19 cellular contexts compared by ENCODE assay signal in the genomic region with DNA sequence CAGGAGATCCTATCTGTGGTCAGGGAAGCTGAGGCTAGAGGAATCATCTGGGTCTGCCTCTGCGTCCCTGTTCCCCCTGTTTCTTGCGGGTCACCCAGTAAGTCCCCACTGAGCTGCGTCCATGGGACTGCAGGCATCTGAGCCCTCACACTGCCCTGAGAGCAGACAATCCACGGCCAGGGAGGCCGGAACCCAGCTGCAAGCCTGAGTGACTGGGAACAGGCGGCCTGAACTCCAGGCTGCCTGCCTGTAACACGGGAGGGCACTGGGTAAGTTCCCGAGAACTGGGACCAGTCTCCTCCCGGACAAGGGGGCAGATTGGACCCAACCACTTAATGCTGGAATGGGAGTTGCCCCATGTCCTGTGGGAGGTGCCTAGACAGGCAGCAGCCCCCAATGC.
DNase-seq lines count a peak whose midpoint lies in the region; ATAC-seq and TF ChIP-seq lines count a peak whose summit lies in the region.
"Had no signal": no experiment of that assay in that cellular context is flagged by ENCODE, and none has a peak within 500 bp of the region (broad histone marks: within the 10 kb centered on the region; RNA-seq: fewer than 3 reads in every experiment).

No MANE protein-coding gene starts in this region.

- POLR2A ChIA-PET in CD4-positive, alpha-beta T cell (lab: Charles Lee), result no interaction called here

- no peak overlapping the region for H2AK5ac ChIP-seq in neuronal stem cell (ENCODE audit: low read depth, low read length)

- no peaks in the 10 kb centered on the region for H3K4me1 Mint-ChIP-seq in CD4-positive, alpha-beta T cell (ENCODE audit: low read depth)
- H3K4me1 Mint-ChIP-seq: B cell had no signal

- TF ChIP-seq CTCF in ascending aorta (IDR thresholded peaks at IDR 0.05) (no peak), lower leg skin (IDR thresholded peaks at IDR 0.05) (no peak)
- TF ChIP-seq CTCF in CD4-positive, alpha-beta T cell (IDR thresholded peaks at IDR 0.05), result no peak

- no peaks in the 10 kb centered on the region for H3K27me3 ChIP-seq in ascending aorta
- H3K27me3 ChIP-seq in neuronal stem cell (ENCODE audit: control insufficient read depth in 3 of 3, insufficient read depth in 3 of 3, low read depth in 1 of 3, low read length in 3 of 3), result peaks cover 0 to 2% (median 0%) of the 10 kb centered on the region in 3 experiments
- H3K27me3 ChIP-seq in aorta (ENCODE audit: control insufficient read depth in 1 of 2, insufficient read depth in 2 of 2, low read length in 1 of 2), result no peaks in the 10 kb centered on the region
- no peaks in the 10 kb centered on the region for H3K27me3 ChIP-seq in CD4-positive, alpha-beta T cell (ENCODE audit: control insufficient read depth, insufficient read depth, low read length)

- H2BK120ac ChIP-seq in neuronal stem cell (ENCODE audit: low read depth, low read length), result no peak overlapping the region

- peak; percentile 0 for DNase-seq in activated naive CD4-positive, alpha-beta T cell treated with anti-CD3 and anti-CD28 coated beads, Interleukin-2, amount 50 U/mL, for 16 hours
- DNase-seq in activated naive CD4-positive, alpha-beta T cell treated with Interleukin-2 at 50 U/mL for 16 hours, result no peak
- DNase-seq in ascending aorta (ENCODE audit: low spot score in 2 of 2), result no peak
- DNase-seq in neuronal stem cell (ENCODE audit: low spot score), result no peak
- peak; percentile 34 to 48 for DNase-seq in aorta
- no peak for DNase-seq in lower leg skin (ENCODE audit: low spot score in 2 of 2)
- no peak for DNase-seq in A172 (ENCODE audit: low spot score)
- no peak for DNase-seq in CD4-positive, alpha-beta T cell
- DNase-seq: CD8-positive, alpha-beta T cell; DMS 273 treated with DMSO at 0.1 percent for 48 hours; DMS53; DND-41; EL; GOT3 had no signal

- no peak overlapping the region for H2BK12ac ChIP-seq in neuronal stem cell (ENCODE audit: low read length)

- H3K4me3 ChIP-seq in ascending aorta (peak overlapping the region in 1 of 2 donors; percentile 21), neuronal stem cell (ENCODE audit: low read length in 2 of 2) (no peak overlapping the region), aorta (ENCODE audit: low read length in 2 of 2) (no peak overlapping the region), lower leg skin (ENCODE audit: low read depth, poor library complexity, severe bottlenecking) (no peak overlapping the region)
- H3K4me3 ChIP-seq: GM12878, HAP-1 had no signal

- intact Hi-C loops in ascending aorta (cut with DNase I) (loop anchor here (5.0 kb wide), 1 partner anchor 523 kb away; no protein-coding TSS in a partner anchor), aorta (cut with DNase I) (no loop called here), lower leg skin (cut with DNase I; ENCODE audit: low total_unique reads) (no loop called here)
- intact Hi-C loops in CD4-positive, alpha-beta T cell (cut with DNase I, micrococcal nuclease), result no loop called here

- H3K14ac ChIP-seq in neuronal stem cell (ENCODE audit: low read length), result no peak overlapping the region

- H3K4me1 ChIP-seq in ascending aorta (peaks cover 7 to 17% of the 10 kb centered on the region in 2 donors), neuronal stem cell (ENCODE audit: control insufficient read depth in 2 of 2, insufficient read depth in 1 of 2, low read depth in 1 of 2, low read length in 2 of 2) (peaks cover 3 to 4% of the 10 kb centered on the region in 2 donors), aorta (ENCODE audit: control insufficient read depth in 1 of 2, insufficient read depth in 2 of 2, low read length in 2 of 2) (no peaks in the 10 kb centered on the region)
- H3K4me1 ChIP-seq: HAP-1 had no signal

- no peak for ATAC-seq in aorta (ENCODE audit: low FRiP score)
- no peak for ATAC-seq in CD4-positive, alpha-beta T cell (ENCODE audit: poor library complexity)
- ATAC-seq: CD8-positive, alpha-beta T cell; GM12878 had no signal

- H2BK15ac ChIP-seq in neuronal stem cell (ENCODE audit: low read length), result peak overlapping the region; percentile 15

- no peak overlapping the region for H4K91ac ChIP-seq in neuronal stem cell (ENCODE audit: low read depth, low read length, poor library complexity)

- no CpG with 5 or more reads among the region's 9 CpGs for WGBS in neuronal stem cell (ENCODE audit: extremely low coverage in 2 of 2, insufficient read length in 2 of 2, insufficient replicate concordance in 1 of 2), 2 donors
- WGBS in aorta, 2 donors, result 36 to 42% methylated on average over 8 to 9 of the region's 9 CpGs
- 69 to 81% methylated on average over 4 to 9 of the region's 9 CpGs for WGBS in lower leg skin, 2 donors

- no peak overlapping the region for H4K8ac ChIP-seq in neuronal stem cell (ENCODE audit: low read depth, low read length)

- no peak overlapping the region for H2BK5ac ChIP-seq in neuronal stem cell (ENCODE audit: low read length)

- no peaks in the 10 kb centered on the region for H3K9me3 Mint-ChIP-seq in CD4-positive, alpha-beta T cell
- H3K9me3 Mint-ChIP-seq: CD8-positive, alpha-beta T cell had no signal

- no peak overlapping the region for H3K23ac ChIP-seq in neuronal stem cell (ENCODE audit: low read depth, low read length, poor library complexity)

- H3K18ac ChIP-seq in neuronal stem cell (ENCODE audit: low read length), result peak overlapping the region; percentile 81

- no peak overlapping the region for H3K4me3 Mint-ChIP-seq in CD4-positive, alpha-beta T cell
- H3K4me3 Mint-ChIP-seq: B cell; CD8-positive, alpha-beta T cell had no signal

- peak overlapping the region; percentile 38 to 59 for H3K27ac ChIP-seq in ascending aorta
- no peak overlapping the region for H3K27ac ChIP-seq in neuronal stem cell (replicated peaks; ENCODE audit: low read length)
- no peak overlapping the region for H3K27ac ChIP-seq in aorta (ENCODE audit: low read depth in 1 of 2, low read length in 2 of 2)
- no peak overlapping the region for H3K27ac ChIP-seq in CD4-positive, alpha-beta T cell (ENCODE audit: low read depth, low read length)
- H3K27ac ChIP-seq: 22Rv1, C4-2B had no signal

- H2AFZ ChIP-seq in neuronal stem cell (ENCODE audit: low read length), result no peak overlapping the region

- H3K27me3 Mint-ChIP-seq in CD4-positive, alpha-beta T cell, result peaks cover 15% of the 10 kb centered on the region

- CTCF ChIA-PET in CD4-positive, alpha-beta T cell (lab: Charles Lee), result no interaction called here

- H3K27ac Mint-ChIP-seq in CD4-positive, alpha-beta T cell, result no peak overlapping the region
- H3K27ac Mint-ChIP-seq: B cell; CD8-positive, alpha-beta T cell had no signal

- no peak for TF ChIP-seq POLR2A in lower leg skin (IDR thresholded peaks at IDR 0.05)

- no peak overlapping the region for H3K9ac ChIP-seq in neuronal stem cell (ENCODE audit: low read depth, low read length, poor library complexity)

- no peak overlapping the region for H3K4me2 ChIP-seq in neuronal stem cell (ENCODE audit: insufficient read depth, low read length, poor library complexity, severe bottlenecking)

- H3K36me3 ChIP-seq in ascending aorta (no peaks in the 10 kb centered on the region), neuronal stem cell (replicated peaks in 1 of 2; ENCODE audit: control insufficient read depth in 2 of 2, insufficient read depth in 2 of 2, low read length in 2 of 2) (no peaks in the 10 kb centered on the region), aorta (ENCODE audit: control insufficient read depth in 1 of 2, insufficient read depth in 2 of 2, low read length in 1 of 2) (no peaks in the 10 kb centered on the region)
- H3K36me3 ChIP-seq: HAP-1 had no signal

- peaks cover 2% of the 10 kb centered on the region for H3K79me1 ChIP-seq in neuronal stem cell (ENCODE audit: low read depth, low read length)

- no peak overlapping the region for H3K4ac ChIP-seq in neuronal stem cell (ENCODE audit: low read length)

- H3K9me3 ChIP-seq in ascending aorta, result no peaks in the 10 kb centered on the region
- H3K9me3 ChIP-seq in neuronal stem cell (replicated peaks in 1 of 2; ENCODE audit: control insufficient read depth in 2 of 2, insufficient read depth in 1 of 2, low read depth in 1 of 2, low read length in 2 of 2), result peaks cover 0 to 7% of the 10 kb centered on the region in 2 donors
- H3K9me3 ChIP-seq in aorta (ENCODE audit: control insufficient read depth, low read length), result no peaks in the 10 kb centered on the region
- H3K9me3 ChIP-seq in CD4-positive, alpha-beta T cell (ENCODE audit: control insufficient read depth, low read length), result no peaks in the 10 kb centered on the region
- H3K9me3 ChIP-seq: HAP-1 had no signal

- H3K36me3 Mint-ChIP-seq in CD4-positive, alpha-beta T cell (ENCODE audit: low read depth), result no peaks in the 10 kb centered on the region
- H3K36me3 Mint-ChIP-seq: CD8-positive, alpha-beta T cell had no signal

Comparison
In these comparisons a context has a peak if more than half of its experiments do, and no peak if none do; other contexts are left out.
1. DNase-seq: peak in activated naive CD4-positive, alpha-beta T cell treated with anti-CD3 and anti-CD28 coated beads, Interleukin-2, amount 50 U/mL, for 16 hours (single experiment) and aorta (2 of 2); none in activated naive CD4-positive, alpha-beta T cell treated with Interleukin-2 at 50 U/mL for 16 hours (single experiment), ascending aorta (0 of 2), neuronal stem cell (single experiment), lower leg skin (0 of 2), A172 (single experiment) and CD4-positive, alpha-beta T cell (0 of 10).
2. H3K27ac ChIP-seq: peak in ascending aorta (2 of 2); none in neuronal stem cell (single experiment), aorta (0 of 2) and CD4-positive, alpha-beta T cell (single experiment).